Comparison of ENCODE assay signal across 23 cellular contexts in genomic region chr7:11252705-11253272, GRCh38.
DNase-seq lines count a peak whose midpoint lies in the region; ATAC-seq, FAIRE-seq and TF ChIP-seq lines count a peak whose summit lies in the region.
"Had no signal": no experiment of that assay in that cellular context is flagged by ENCODE, and none has a peak within 500 bp of the region (broad histone marks: within the 10 kb centered on the region; RNA-seq: fewer than 3 reads in every experiment).

No MANE protein-coding gene starts in this region.

- H3K9me2 ChIP-seq in Karpas-422 (replicated peaks; ENCODE audit: insufficient read depth, low read length), result no peaks in the 10 kb centered on the region

- H3K56ac ChIP-seq in H9 (ENCODE audit: insufficient read length, low read depth, low read length), result no peak overlapping the region

- H3K36me3 ChIP-seq in Karpas-422 (ENCODE audit: insufficient read depth, low read length) (0 out of 2 replicates have a peak, but pooled peaks cover under 1% of the 10 kb centered on the region), K562 (ENCODE audit: control insufficient read depth, insufficient read depth, low read length) (no peaks in the 10 kb centered on the region), upper lobe of right lung (no peaks in the 10 kb centered on the region), A673 (ENCODE audit: insufficient read depth, low read length, poor library complexity, severe bottlenecking) (no peaks in the 10 kb centered on the region)
- H3K36me3 ChIP-seq: cardiac muscle cell, right atrium auricular region had no signal

- no peaks in the 10 kb centered on the region for H3K36me3 Mint-ChIP-seq in H9 (ENCODE audit: insufficient read depth in 1 of 3, low read depth in 3 of 3)
- H3K36me3 Mint-ChIP-seq: CD8-positive, alpha-beta T cell had no signal

- no peak overlapping the region for H2BK120ac ChIP-seq in H9 (ENCODE audit: low read depth, low read length, poor library complexity, severe bottlenecking)

- H3K27me3 Mint-ChIP-seq in H9 (ENCODE audit: low read depth), result no peaks in the 10 kb centered on the region

- DNase-seq in AG20443 (ENCODE audit: low spot score), result peak; percentile 9
- DNase-seq in Karpas-422, result peak; percentile 87
- DNase-seq in K562 (ENCODE audit: extremely low read depth in 1 of 4, low spot score in 3 of 4), result no peak
- DNase-seq in H9, result no peak
- DNase-seq in upper lobe of right lung, result no peak
- no peak for DNase-seq in A673 (ENCODE audit: low spot score)
- no peak for DNase-seq in stimulated activated CD4-positive, alpha-beta T cell treated with anti-CD3 and anti-CD28 coated beads, Interleukin-1b, Interleukin-23, amount 100 ng/mL, for 48 hours
- DNase-seq: ACHN; activated CD4-positive, alpha-beta T cell treated with anti-CD3 and anti-CD28 coated beads for 4 hours; activated T-cell treated with anti-CD3 and anti-CD28 coated beads, Interleukin-2, amount 50 U/mL, for 1 hour; CD8-positive, alpha-beta T cell; NCI-H1694 treated with DMSO at 0.1 percent for 48 hours; NCI-H526; RPMI8226; stimulated activated CD4-positive, alpha-beta T cell treated with anti-CD3 and anti-CD28 coated beads, Interleukin-2, amount 100 ng/mL, for 24 hours had no signal

- no peak overlapping the region for H2BK15ac ChIP-seq in H9 (ENCODE audit: low read depth, low read length)

- H3K9ac ChIP-seq in Karpas-422 (ENCODE audit: low read length) (peak overlapping the region; percentile 59), K562 (ENCODE audit: insufficient read depth in 1 of 2, low read depth in 2 of 2, low read length in 2 of 2) (no peak overlapping the region), H9 (ENCODE audit: extremely low read depth, insufficient read length, low read length) (no peak overlapping the region)
- H3K9ac ChIP-seq: KMS-11 had no signal

- no peak overlapping the region for H3K4ac ChIP-seq in H9 (ENCODE audit: low read depth, low read length)

- H3K79me2 ChIP-seq in Karpas-422 (ENCODE audit: low read length) (no peaks in the 10 kb centered on the region), K562 (ENCODE audit: control insufficient read depth, insufficient read depth, low read length) (no peaks in the 10 kb centered on the region), H9 (ENCODE audit: insufficient read depth, low read length) (no peaks in the 10 kb centered on the region)

- H3K4me3 ChIP-seq in Karpas-422 (ENCODE audit: low read length), result peak overlapping the region; percentile 36
- no peak overlapping the region for H3K4me3 ChIP-seq in K562
- H3K4me3 ChIP-seq in upper lobe of right lung, result no peak overlapping the region
- no peak overlapping the region for H3K4me3 ChIP-seq in A673 (ENCODE audit: low read depth, low read length, poor library complexity, severe bottlenecking)
- H3K4me3 ChIP-seq: cardiac muscle cell, GM23338, right atrium auricular region had no signal

- H3K27ac ChIP-seq in Karpas-422 (ENCODE audit: low read length), result peak overlapping the region; percentile 87
- H3K27ac ChIP-seq in K562 (ENCODE audit: extremely low read depth, low read depth, low read length), result no peak overlapping the region
- no peak overlapping the region for H3K27ac ChIP-seq in H9 (ENCODE audit: insufficient read length, low read depth, low read length)
- H3K27ac ChIP-seq in upper lobe of right lung, result no peak overlapping the region
- H3K27ac ChIP-seq in A673 (ENCODE audit: low read depth, low read length, poor library complexity, severe bottlenecking), result no peak overlapping the region
- H3K27ac ChIP-seq: cardiac muscle cell, HL-60, KMS-11, right atrium auricular region had no signal

- H2AFZ ChIP-seq in Karpas-422 (ENCODE audit: low read length), result peak overlapping the region; percentile 63
- H2AFZ ChIP-seq in K562 (ENCODE audit: low read depth, low read length), result no peak overlapping the region
- no peak overlapping the region for H2AFZ ChIP-seq in H9 (ENCODE audit: low read length)
- H2AFZ ChIP-seq: GM23338 had no signal

- H3K79me1 ChIP-seq in H9 (ENCODE audit: insufficient read depth, low read depth, low read length, poor library complexity, severe bottlenecking), result no peaks in the 10 kb centered on the region

- no peak overlapping the region for H4K91ac ChIP-seq in H9 (ENCODE audit: insufficient read length, low read depth, low read length)

- no peak overlapping the region for H2BK12ac ChIP-seq in H9 (ENCODE audit: insufficient read length, low read depth, low read length)

- no peak for TF ChIP-seq POLR2A in K562 (conservative IDR thresholded peaks at IDR 0.05)

- H4K5ac ChIP-seq in H9 (ENCODE audit: insufficient read length, low read depth, low read length), result no peak overlapping the region

- CTCF ChIA-PET in K562 (lab: Yijun Ruan, JAX; ENCODE audit: low intra/inter-chr PET ratio) (no interaction called here), A673 (lab: Charles Lee) (interaction anchor here (0.5 kb wide), 1 partner anchor 37 kb away, joined by 3 read pairs; no protein-coding TSS in a partner anchor)

- 0% methylated on average over 3 of the region's 3 CpGs for WGBS in K562 (ENCODE audit: insufficient coverage, low coverage, missing lambda C conversion rate)
- no CpG with 5 or more reads among the region's 3 CpGs for WGBS in H9 (ENCODE audit: extremely low coverage, insufficient read length, low lambda C conversion rate)

- no peak for TF ChIP-seq RAD21 in K562 (CRISPR knock-in tag; conservative IDR thresholded peaks at IDR 0.05 in 1 of 2, IDR thresholded peaks at IDR 0.05 in 1 of 2)

- TF ChIP-seq EP300 in K562 (IDR thresholded peaks at IDR 0.05; ENCODE audit: low read length), result no peak

- no peak overlapping the region for H2BK20ac ChIP-seq in H9 (ENCODE audit: low read depth, low read length, poor library complexity, severe bottlenecking)

- peak overlapping the region; percentile 63 for H3K4me2 ChIP-seq in Karpas-422 (ENCODE audit: low read depth, low read length, poor library complexity, severe bottlenecking)
- no peak overlapping the region for H3K4me2 ChIP-seq in K562 (ENCODE audit: insufficient read depth, low read length)
- no peak overlapping the region for H3K4me2 ChIP-seq in H9 (ENCODE audit: insufficient read depth, insufficient read length, low read length)
- H3K4me2 ChIP-seq: GM23338, KMS-11 had no signal

- no peak for FAIRE-seq in K562 (lab: Jason Lieb, UNC)

- no peaks in the 10 kb centered on the region for H4K20me1 ChIP-seq in Karpas-422 (ENCODE audit: insufficient read depth, low read depth, low read length)
- H4K20me1 ChIP-seq in K562 (replicated peaks; ENCODE audit: control insufficient read depth, insufficient read depth, low read length), result no peaks in the 10 kb centered on the region
- H4K20me1 ChIP-seq in H9 (ENCODE audit: control insufficient read depth, insufficient read depth, insufficient read length), result no peaks in the 10 kb centered on the region

- in situ Hi-C loops in K562 (cut with MboI), result no loop called here

- no peak overlapping the region for H3K4me3 Mint-ChIP-seq in H9
- H3K4me3 Mint-ChIP-seq: CD8-positive, alpha-beta T cell; GM23338; neural crest cell; T-helper 1 cell treated with Interleukin-12 subunit alpha and Interleukin-12 subunit beta and Interleukin-4 antibody, amounts not matched to agents 30 μg/mL and 1 μg/mL, for 36 hours had no signal

- H2AK5ac ChIP-seq in H9 (ENCODE audit: insufficient read length, low read length), result no peak overlapping the region

- H4K8ac ChIP-seq in H9 (replicated peaks; ENCODE audit: insufficient read length, low read depth, low read length), result no peak overlapping the region

- no peak for TF ChIP-seq CTCF in K562 (IDR thresholded peaks at IDR 0.05 in 2 of 3, conservative IDR thresholded peaks at IDR 0.05 in 1 of 3; ENCODE audit: insufficient read depth in 2 of 3, low read depth in 1 of 3, low read length in 3 of 3)
- TF ChIP-seq CTCF in H9 (conservative IDR thresholded peaks at IDR 0.05), result no peak
- TF ChIP-seq CTCF in upper lobe of right lung (IDR thresholded peaks at IDR 0.05), result no peak
- no peak for TF ChIP-seq CTCF in A673 (conservative IDR thresholded peaks at IDR 0.05; ENCODE audit: low read depth, low read length)

- H3K27ac Mint-ChIP-seq in H9, result no peak overlapping the region
- H3K27ac Mint-ChIP-seq: CD8-positive, alpha-beta T cell; GM23338; T-helper 1 cell treated with Interleukin-12 subunit alpha and Interleukin-12 subunit beta and Interleukin-4 antibody, amounts not matched to agents 30 μg/mL and 1 μg/mL, for 36 hours had no signal

- no peak overlapping the region for H3T11ph ChIP-seq in H9 (ENCODE audit: low read length)

- no peak overlapping the region for H3K14ac ChIP-seq in H9 (ENCODE audit: insufficient read depth, low read length)

- intact Hi-C loops in K562 (cut with micrococcal nuclease), result no loop called here
- intact Hi-C loops in upper lobe of right lung (cut with DNase I), result no loop called here
- intact Hi-C loops in A673 (cut with micrococcal nuclease; ENCODE audit: unreplicated experiment), result no loop called here

- H3K4me1 Mint-ChIP-seq in H9, result no peaks in the 10 kb centered on the region
- H3K4me1 Mint-ChIP-seq: GM23338 had no signal

- no peaks in the 10 kb centered on the region for H3K23me2 ChIP-seq in H9 (ENCODE audit: insufficient read length, low read depth, low read length, poor library complexity, severe bottlenecking)

- POLR2A ChIA-PET in K562 (lab: Yijun Ruan, JAX), result interaction anchor here (1.4 kb wide), 1 partner anchor 10 kb away, joined by 3 read pairs; no protein-coding TSS in a partner anchor
- POLR2A ChIA-PET in A673 (lab: Charles Lee; ENCODE audit: low non-redundant PET), result no interaction called here

- no TSS peak for BruUV-seq in K562 (replicated peaks; lab: Mats Ljungman, UMichigan)
- no TSS peak for BruUV-seq in A673 (replicated peaks; lab: Mats Ljungman, UMichigan)

- ATAC-seq in GM19035 (IDR thresholded peaks at IDR 0.05; ENCODE audit: unreplicated experiment) (peak; percentile 50), K562 (no peak), upper lobe of right lung (no peak)
- ATAC-seq: CD8-positive, alpha-beta T cell; GM23338 had no signal

- H2BK5ac ChIP-seq in H9 (ENCODE audit: insufficient read length, low read length), result no peak overlapping the region

- H3K9me3 Mint-ChIP-seq in H9, result no peaks in the 10 kb centered on the region
- H3K9me3 Mint-ChIP-seq: CD8-positive, alpha-beta T cell; GM23338; neural crest cell; T-helper 1 cell treated with Interleukin-12 subunit alpha and Interleukin-12 subunit beta and Interleukin-4 antibody, amounts not matched to agents 30 μg/mL and 1 μg/mL, for 36 hours had no signal

- H3K9me3 ChIP-seq in Karpas-422 (ENCODE audit: low read length), result no peaks in the 10 kb centered on the region
- no peaks in the 10 kb centered on the region for H3K9me3 ChIP-seq in K562 (replicated peaks; ENCODE audit: control insufficient read depth, insufficient read depth, low read depth, low read length)
- no peaks in the 10 kb centered on the region for H3K9me3 ChIP-seq in H9 (ENCODE audit: control insufficient read depth, low read depth, low read length)
- H3K9me3 ChIP-seq in upper lobe of right lung, result no peaks in the 10 kb centered on the region
- H3K9me3 ChIP-seq in A673 (ENCODE audit: low read depth, low read length, poor library complexity, severe bottlenecking), result no peaks in the 10 kb centered on the region
- H3K9me3 ChIP-seq: right atrium auricular region had no signal

- H3K18ac ChIP-seq in H9 (ENCODE audit: insufficient read length, low read depth, low read length), result no peak overlapping the region

- no peaks in the 10 kb centered on the region for H3K9me1 ChIP-seq in K562 (ENCODE audit: control insufficient read depth, insufficient read depth, low read length)

- no peak overlapping the region for H3K23ac ChIP-seq in H9 (ENCODE audit: insufficient read length, low read depth, low read length)

- H3K4me1 ChIP-seq in Karpas-422 (ENCODE audit: low read length) (peaks cover 56% of the 10 kb centered on the region), K562 (replicated peaks in 1 of 2; ENCODE audit: control insufficient read depth in 2 of 2, insufficient read depth in 2 of 2, low read length in 2 of 2) (no peaks in the 10 kb centered on the region), H9 (ENCODE audit: insufficient read depth, low read length) (no peaks in the 10 kb centered on the region), upper lobe of right lung (no peaks in the 10 kb centered on the region), A673 (ENCODE audit: insufficient read depth, low read length, poor library complexity, severe bottlenecking) (no peaks in the 10 kb centered on the region)
- H3K4me1 ChIP-seq: right atrium auricular region had no signal

- no peaks in the 10 kb centered on the region for H3K27me3 ChIP-seq in Karpas-422 (ENCODE audit: low read length)
- H3K27me3 ChIP-seq in K562 (ENCODE audit: control insufficient read depth in 2 of 2, insufficient read depth in 2 of 2, low read length in 2 of 2), result peaks cover 13 to 17% of the 10 kb centered on the region in 2 experiments; a peak in 4 of 5 replicates
- H3K27me3 ChIP-seq in H9 (ENCODE audit: insufficient read depth, low read length), result no peaks in the 10 kb centered on the region
- H3K27me3 ChIP-seq in upper lobe of right lung, result no peaks in the 10 kb centered on the region
- H3K27me3 ChIP-seq in A673 (replicated peaks; ENCODE audit: insufficient read depth, low read depth, low read length, poor library complexity), result peaks cover 10% of the 10 kb centered on the region
- H3K27me3 ChIP-seq: cardiac muscle cell, right atrium auricular region had no signal

Comparison
In these comparisons a context has a peak if more than half of its experiments do, and no peak if none do; other contexts are left out.
1. DNase-seq: peak in AG20443 (single experiment) and Karpas-422 (single experiment); none in K562 (0 of 4), H9 (single experiment), upper lobe of right lung (single experiment), A673 (single experiment) and stimulated activated CD4-positive, alpha-beta T cell treated with anti-CD3 and anti-CD28 coated beads, Interleukin-1b, Interleukin-23, amount 100 ng/mL, for 48 hours (single experiment).